In genomic region chr10:50241478-50241877, GRCh38 we compare ENCODE assay signal across 3 cellular contexts. TPM values are rescaled to one million over a fixed set of nuclear protein-coding genes. Genes with fewer than 3 reads are reported as not detected.
DNase-seq lines count a peak whose midpoint lies in the region; ATAC-seq, FAIRE-seq and TF ChIP-seq lines count a peak whose summit lies in the region.
"Not testable (repeated sequence)": the region's sequence is repeated elsewhere in the genome, so short reads cannot be mapped to it uniquely, and the experiment has no call there.
"Had no signal": no experiment of that assay in that cellular context is flagged by ENCODE, and none has a peak within 500 bp of the region (broad histone marks: within the 10 kb centered on the region; RNA-seq: fewer than 3 reads in every experiment).

No MANE protein-coding gene starts in this region.

- not testable (repeated sequence) for BruUV-seq in K562 (replicated peaks; lab: Mats Ljungman, UMichigan)

- H3K27ac ChIP-seq in HEK293 (ENCODE audit: extremely low read depth, low read depth, low read length); K562 (ENCODE audit: extremely low read depth, low read depth, low read length): not testable (repeated sequence)

- not testable (repeated sequence) for H3K9me1 ChIP-seq in K562 (ENCODE audit: control insufficient read depth, insufficient read depth, low read length)

- intact Hi-C loops in K562 (cut with micrococcal nuclease), result loop anchor here (5.0 kb wide), 1 partner anchor 36 kb away; no protein-coding TSS in a partner anchor

- H3K4me2 ChIP-seq in K562 (ENCODE audit: insufficient read depth, low read length), result not testable (repeated sequence)

- H3K9me3 ChIP-seq in HEK293 (ENCODE audit: control insufficient read depth, insufficient read depth, low read depth, low read length); K562 (replicated peaks; ENCODE audit: control insufficient read depth, insufficient read depth, low read depth, low read length): not testable (repeated sequence)

- TF ChIP-seq POLR2A in K562 (conservative IDR thresholded peaks at IDR 0.05), result not testable (repeated sequence)

- not testable (repeated sequence) for H3K79me2 ChIP-seq in K562 (ENCODE audit: control insufficient read depth, insufficient read depth, low read length)

- not testable (repeated sequence) for H4K20me1 ChIP-seq in K562 (replicated peaks; ENCODE audit: control insufficient read depth, insufficient read depth, low read length)

- not testable (repeated sequence) for FAIRE-seq in K562 (lab: Jason Lieb, UNC)

- H2AFZ ChIP-seq in K562 (ENCODE audit: low read depth, low read length), result not testable (repeated sequence)

- 21% methylated on average over 1 of the region's 1 CpG for WGBS in K562 (ENCODE audit: insufficient coverage, low coverage, missing lambda C conversion rate)

- H3K27me3 ChIP-seq in K562 (ENCODE audit: control insufficient read depth in 2 of 2, insufficient read depth in 2 of 2, low read length in 2 of 2), result not testable (repeated sequence)

- H3K36me3 ChIP-seq in HEK293 (ENCODE audit: control insufficient read depth in 2 of 2, insufficient read depth in 1 of 2, low read length in 2 of 2); K562 (ENCODE audit: control insufficient read depth, insufficient read depth, low read length): not testable (repeated sequence)

- TF ChIP-seq CTCF in HEK293 (tag by site-specific recombination; IDR thresholded peaks at IDR 0.05); K562 (IDR thresholded peaks at IDR 0.05 in 2 of 3, conservative IDR thresholded peaks at IDR 0.05 in 1 of 3; ENCODE audit: insufficient read depth in 2 of 3, low read depth in 1 of 3, low read length in 3 of 3): not testable (repeated sequence)

- TF ChIP-seq EP300 in K562 (IDR thresholded peaks at IDR 0.05; ENCODE audit: low read length), result not testable (repeated sequence)

- TF ChIP-seq RAD21 in K562 (CRISPR knock-in tag; conservative IDR thresholded peaks at IDR 0.05 in 1 of 2, IDR thresholded peaks at IDR 0.05 in 1 of 2), result not testable (repeated sequence)

- ATAC-seq in K562, result not testable (repeated sequence)

- POLR2A ChIA-PET in HEK293 (lab: Yijun Ruan, JAX), result not testable (repeated sequence)
- POLR2A ChIA-PET in K562 (lab: Yijun Ruan, JAX), result interaction anchor here (1.8 kb wide), 1 partner anchor 11 kb away, joined by 7 read pairs; no protein-coding TSS in a partner anchor

- not testable (repeated sequence) for DNase-seq in K562 (ENCODE audit: extremely low read depth in 1 of 4, low spot score in 3 of 4)

- in situ Hi-C loops in K562 (cut with MboI), result loop anchor here (25.0 kb wide), 1 partner anchor 654 kb away; no protein-coding TSS in a partner anchor

- not testable (repeated sequence) for H3K4me1 ChIP-seq in HEK293 (ENCODE audit: control insufficient read depth, insufficient read depth, low read length); K562 (replicated peaks in 1 of 2; ENCODE audit: control insufficient read depth in 2 of 2, insufficient read depth in 2 of 2, low read length in 2 of 2)

- not testable (repeated sequence) for H3K9ac ChIP-seq in K562 (ENCODE audit: insufficient read depth in 1 of 2, low read depth in 2 of 2, low read length in 2 of 2)

- CTCF ChIA-PET in HEK293 (lab: Yijun Ruan, JAX); K562 (lab: Yijun Ruan, JAX; ENCODE audit: low intra/inter-chr PET ratio): not testable (repeated sequence)

- H3K4me3 ChIP-seq in HEK293 (ENCODE audit: low read depth, low read length); K562: not testable (repeated sequence)

TF ChIP-seq in HEK293, 187 proteins besides CTCF, POLR2A, EP300 and RAD21:
- TF ChIP-seq ZNF146 (tag by site-specific recombination; IDR thresholded peaks at IDR 0.05) (peak; percentile 94), ZNF580 (tag by site-specific recombination; IDR thresholded peaks at IDR 0.05) (peak; percentile 57; the same call in 1 of the 2 replicates)
TF ChIP-seq in HEK293: peak in this region for 2; not testable (repeated sequence) for 185.

TF ChIP-seq in K562, 482 proteins besides CTCF, POLR2A, EP300 and RAD21:
- 0 out of 2 replicates have a peak, but pooled peaks have one; percentile 27 for TF ChIP-seq RFX7 (CRISPR knock-in tag; IDR thresholded peaks at IDR 0.05)
- peak; percentile 97 for TF ChIP-seq ZNF146 (CRISPR knock-in tag; IDR thresholded peaks at IDR 0.05; ENCODE audit: unreplicated experiment)
- TF ChIP-seq RBM25 (IDR thresholded peaks at IDR 0.05; ENCODE audit: low read depth, low read length, severe bottlenecking), result peak; percentile 19
- peak; percentile 53 to 69; a peak in 1 of 4 replicates for TF ChIP-seq KDM1A (IDR thresholded peaks at IDR 0.05)
- peak; percentile 81 for TF ChIP-seq BCOR (IDR thresholded peaks at IDR 0.05)
- TF ChIP-seq NFIC (IDR thresholded peaks at IDR 0.05), result 0 out of 2 replicates have a peak, but pooled peaks have one; percentile 6

RNA-seq across cellular contexts. Expression of gene ASAH2, which starts 9.8 kb away (rescaled TPM):
- 1.2 and 1.3 TPM in 2 replicates for total RNA-seq in K562 (2011; cell fraction: chromatin; rRNA removed; ENCODE audit: low replicate concordance)
- total RNA-seq in K562 (2011; cell fraction: nucleolus; rRNA removed), result 0.17 and 1.3 TPM in 2 replicates
- total RNA-seq in K562 (2011; cell fraction: nucleoplasm; rRNA removed), result 0.66 and 1.8 TPM in 2 replicates
- total RNA-seq in K562 (2014; rRNA removed) (2.5 and 6.5 TPM in 2 replicates), K562 (2014; rRNA removed; fragmentation: Illumina TruSeq; extraction: Trizol) (5.5 and 6.5 TPM in 2 replicates), K562 (2015; rRNA removed; fragmentation: Illumina TruSeq; extraction: Trizol) (2.7 and 3.5 TPM in 2 replicates), K562 (2021) (7.6 and 11.8 TPM in 2 replicates)
- polyA plus RNA-seq in K562 (2011; rRNA removed) (8.6 and 8.7 TPM in 2 replicates), K562 (2014; fragmentation: Illumina TruSeq; extraction: Trizol) (7.7 and 8.3 TPM in 2 replicates), K562 (2014; fragmentation: Nextera tagmentation; extraction: Ambion mirVana) (10 to 100 TPM in 1 of 2 experiments, 1 to 10 TPM in 1; 8.5 to 12.0 TPM), K562 (2014; rRNA removed) (8.4 and 11.0 TPM in 2 replicates)
- polyA plus RNA-seq in K562 (2011; cell fraction: cytosol; rRNA removed), result 0.54 and 4.2 TPM in 2 replicates
- 13.6 and 15.9 TPM in 2 replicates for polyA plus RNA-seq in K562 (2011; cell fraction: nucleus; rRNA removed)
- 4.9 and 5.0 TPM in 2 replicates for polyA plus RNA-seq in K562 (2012)
- polyA minus RNA-seq in K562 (2011; rRNA and poly(A)+ RNA removed), result 9.9 and 11.4 TPM in 2 replicates
- 0.64 and 4.3 TPM in 2 replicates for polyA minus RNA-seq in K562 (2011; cell fraction: cytosol; rRNA and poly(A)+ RNA removed)
- polyA minus RNA-seq in K562 (2011; cell fraction: nucleus; rRNA and poly(A)+ RNA removed), result 1.2 and 1.8 TPM in 2 replicates
- polyA plus RNA-seq: CD14-positive monocyte had no signal
